ENCODE assay signal across 26 cellular contexts in the genomic region with DNA sequence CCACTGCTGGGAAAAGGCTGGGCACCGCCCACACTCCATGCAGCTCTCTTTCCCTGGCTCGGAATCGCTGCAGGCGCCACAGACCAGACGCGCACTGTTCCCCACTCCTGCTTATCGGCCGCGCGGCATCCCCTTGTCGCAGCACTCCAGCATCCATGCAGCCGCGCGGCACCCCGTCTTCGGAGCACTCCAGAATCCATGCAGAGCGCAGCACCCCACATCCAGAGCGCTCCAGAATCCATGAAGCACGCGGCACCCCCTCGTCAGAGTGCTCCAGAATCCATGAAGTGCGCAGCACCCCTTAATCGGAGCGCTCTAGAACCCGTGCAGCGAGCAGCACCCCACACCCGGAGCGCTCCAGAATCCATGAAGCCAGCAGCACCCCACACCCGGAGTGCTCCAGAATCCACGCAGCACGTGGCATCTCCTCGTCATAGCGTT. TPM values are rescaled to one million over a fixed set of nuclear protein-coding genes. Genes with fewer than 3 reads are reported as not detected.
"Had no signal": no experiment of that assay in that cellular context is flagged by ENCODE, and none has a peak within 500 bp of the region (broad histone marks: within the 10 kb centered on the region; RNA-seq: fewer than 3 reads in every experiment).

No MANE protein-coding gene starts in this region.

- H3K27me3 ChIP-seq: testis, vagina had no signal

- H3K36me3 ChIP-seq: heart left ventricle, right lobe of liver, tibial nerve, upper lobe of right lung, vagina had no signal

- ATAC-seq: esophagus mucosa; heart left ventricle; left lobe of liver; right lobe of liver; stimulated activated naive CD8-positive, alpha-beta T cell treated with anti-CD3 and anti-CD28 coated beads, Interleukin-15, Interleukin-2, amounts not matched to agents 100 U/mL and 50 U/mL, for 24 hours; upper lobe of right lung had no signal

- H3K4me3 Mint-ChIP-seq: mesothelial cell of epicardium, nephron had no signal

- H3K4me1 Mint-ChIP-seq: mesothelial cell of epicardium had no signal

- H3K36me3 Mint-ChIP-seq: mesothelial cell of epicardium had no signal

- H3K4me1 ChIP-seq: psoas muscle, right lobe of liver had no signal

- H3K27ac Mint-ChIP-seq: mesothelial cell of epicardium, nephron had no signal

- DNase-seq: effector CD8-positive, alpha-beta T cell; hippocampal formation; psoas muscle; retina; right lobe of liver; stimulated activated CD4-positive, alpha-beta T cell treated with anti-CD3 and anti-CD28 coated beads, Interleukin-12 subunit alpha, Interleukin-12 subunit beta, amount 100 ng/mL, for 4 hours; stimulated activated naive CD8-positive, alpha-beta T cell treated with anti-CD3 and anti-CD28 coated beads, Interleukin-15, Interleukin-2, amounts not matched to agents 100 U/mL and 50 U/mL, for 24 hours; testis; upper lobe of right lung had no signal

- H3K4me3 ChIP-seq: coronary artery, dorsolateral prefrontal cortex, heart left ventricle, psoas muscle, right lobe of liver, skin epidermis, testis, tibial nerve, upper lobe of right lung, vagina had no signal

- H3K9me3 ChIP-seq: heart left ventricle, psoas muscle, right lobe of liver, testis, tibial nerve, upper lobe of right lung, vagina had no signal

- H3K27ac ChIP-seq: coronary artery, dorsolateral prefrontal cortex, heart left ventricle, psoas muscle, right lobe of liver, skin epidermis, testis, tibial nerve, upper lobe of right lung, vagina had no signal

- H3K9me3 Mint-ChIP-seq: mesothelial cell of epicardium, nephron had no signal

RNA-seq across cellular contexts. Expression of gene TFF3, which starts 9.5 kb away (rescaled TPM):
- total RNA-seq: fibroblast of lung, frontal cortex, mesothelial cell of epicardium had no signal
- polyA plus RNA-seq: fibroblast of lung had no signal

RNA-seq across cellular contexts. Expression of gene TFF2, which starts 45.1 kb away (rescaled TPM):
- total RNA-seq: dorsolateral prefrontal cortex, esophagus mucosa, fibroblast of lung, frontal cortex, glomerular endothelial cell, heart left ventricle, kidney epithelial cell, lower leg skin, mesothelial cell of epicardium, myocyte, omental fat pad, psoas muscle, testis, tibial nerve, upper lobe of right lung, vagina had no signal
- polyA plus RNA-seq: fibroblast of lung, heart left ventricle, psoas muscle had no signal
